1 cellular context compared by ENCODE assay signal in the genomic region with DNA sequence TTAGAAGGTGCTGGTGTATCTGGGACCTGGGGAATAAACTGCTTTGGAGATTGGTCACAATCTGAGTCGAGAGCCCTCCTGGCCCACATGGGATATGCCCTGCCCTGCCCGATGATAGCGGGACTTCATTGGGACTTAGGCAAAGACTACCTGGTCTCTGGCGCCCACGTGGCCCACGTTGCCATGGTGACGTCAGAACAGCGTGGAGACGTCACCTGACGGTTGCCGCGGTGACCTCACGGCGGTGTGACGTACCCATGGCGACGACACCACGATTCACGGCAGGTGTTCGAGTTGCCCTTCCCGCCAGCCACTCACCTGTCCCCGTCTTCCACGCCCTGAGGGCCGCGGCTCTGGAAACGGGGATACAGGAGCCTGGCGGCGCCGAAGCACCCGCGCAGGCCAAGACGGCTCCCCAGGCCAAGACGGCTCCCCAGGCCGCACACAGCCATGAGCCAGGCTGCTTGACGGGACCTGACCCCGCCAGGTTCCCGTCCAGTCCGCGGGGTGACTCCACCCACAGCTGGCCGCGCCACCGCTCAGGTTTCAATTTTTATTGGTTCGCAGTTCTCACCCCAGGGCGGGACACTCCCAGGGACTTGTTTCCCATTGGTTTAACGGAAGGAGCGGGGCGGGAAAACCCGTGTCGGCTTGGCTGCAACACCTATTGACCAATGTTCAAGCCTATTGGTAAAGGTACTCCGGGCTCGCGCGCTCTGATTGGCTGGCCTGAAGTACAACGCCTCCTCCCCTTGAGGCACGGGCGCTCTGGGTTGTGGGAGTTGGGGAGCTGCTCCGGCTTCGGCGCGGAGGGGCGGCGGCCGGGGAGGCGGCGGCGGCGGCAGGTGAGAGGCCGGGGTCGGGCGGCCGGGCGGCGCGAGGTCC.
TF ChIP-seq lines count a peak whose summit lies in the region.

A gene (minus strand): TSS at position 476 of the 885 bp plus-strand sequence. CDS start 24 bp downstream, at position 452.
A gene (plus strand): TSS at position 766 of the 885 bp plus-strand sequence. CDS start 1,029 bp downstream, outside the sequence.

TF ChIP-seq in HepG2, 621 proteins besides CTCF, POLR2A, EP300 and RAD21 (continued from another document and continues in another):
- TF ChIP-seq, protein P1, sequence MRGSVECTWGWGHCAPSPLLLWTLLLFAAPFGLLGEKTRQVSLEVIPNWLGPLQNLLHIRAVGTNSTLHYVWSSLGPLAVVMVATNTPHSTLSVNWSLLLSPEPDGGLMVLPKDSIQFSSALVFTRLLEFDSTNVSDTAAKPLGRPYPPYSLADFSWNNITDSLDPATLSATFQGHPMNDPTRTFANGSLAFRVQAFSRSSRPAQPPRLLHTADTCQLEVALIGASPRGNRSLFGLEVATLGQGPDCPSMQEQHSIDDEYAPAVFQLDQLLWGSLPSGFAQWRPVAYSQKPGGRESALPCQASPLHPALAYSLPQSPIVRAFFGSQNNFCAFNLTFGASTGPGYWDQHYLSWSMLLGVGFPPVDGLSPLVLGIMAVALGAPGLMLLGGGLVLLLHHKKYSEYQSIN (CRISPR knock-in tag; IDR thresholded peaks at IDR 0.05; ENCODE audit: borderline replicate concordance) = no peak
- TF ChIP-seq PCBP1 (IDR thresholded peaks at IDR 0.05; ENCODE audit: borderline replicate concordance, low read depth, low read length) = no peak
- peak; percentile 88; the same call in 1 of the 2 replicates for TF ChIP-seq RNF2 (conservative IDR thresholded peaks at IDR 0.05; ENCODE audit: low read depth)
- no peak for TF ChIP-seq ZNF644 (CRISPR knock-in tag; IDR thresholded peaks at IDR 0.05; ENCODE audit: low read depth)
- TF ChIP-seq, protein P2, sequence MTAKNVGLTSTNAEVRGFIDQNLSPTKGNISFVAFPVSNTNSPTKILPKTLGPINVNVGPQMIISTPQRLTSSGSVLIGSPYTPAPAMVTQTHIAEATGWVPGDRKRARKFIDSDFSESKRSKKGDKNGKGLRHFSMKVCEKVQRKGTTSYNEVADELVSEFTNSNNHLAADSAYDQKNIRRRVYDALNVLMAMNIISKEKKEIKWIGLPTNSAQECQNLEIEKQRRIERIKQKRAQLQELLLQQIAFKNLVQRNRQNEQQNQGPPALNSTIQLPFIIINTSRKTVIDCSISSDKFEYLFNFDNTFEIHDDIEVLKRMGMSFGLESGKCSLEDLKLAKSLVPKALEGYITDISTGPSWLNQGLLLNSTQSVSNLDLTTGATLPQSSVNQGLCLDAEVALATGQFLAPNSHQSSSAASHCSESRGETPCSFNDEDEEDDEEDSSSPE (CRISPR knock-in tag; IDR thresholded peaks at IDR 0.05) = peak; percentile 91
- peak; percentile 9; the same call in 1 of the 2 replicates for TF ChIP-seq ZNF12 (CRISPR knock-in tag; IDR thresholded peaks at IDR 0.05)
- no peak for TF ChIP-seq ZNF737 (CRISPR knock-in tag; IDR thresholded peaks at IDR 0.05; ENCODE audit: borderline replicate concordance)
- TF ChIP-seq, protein P3, sequence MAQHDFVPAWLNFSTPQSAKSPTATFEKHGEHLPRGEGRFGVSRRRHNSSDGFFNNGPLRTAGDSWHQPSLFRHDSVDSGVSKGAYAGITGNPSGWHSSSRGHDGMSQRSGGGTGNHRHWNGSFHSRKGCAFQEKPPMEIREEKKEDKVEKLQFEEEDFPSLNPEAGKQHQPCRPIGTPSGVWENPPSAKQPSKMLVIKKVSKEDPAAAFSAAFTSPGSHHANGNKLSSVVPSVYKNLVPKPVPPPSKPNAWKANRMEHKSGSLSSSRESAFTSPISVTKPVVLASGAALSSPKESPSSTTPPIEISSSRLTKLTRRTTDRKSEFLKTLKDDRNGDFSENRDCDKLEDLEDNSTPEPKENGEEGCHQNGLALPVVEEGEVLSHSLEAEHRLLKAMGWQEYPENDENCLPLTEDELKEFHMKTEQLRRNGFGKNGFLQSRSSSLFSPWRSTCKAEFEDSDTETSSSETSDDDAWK (CRISPR knock-in tag; IDR thresholded peaks at IDR 0.05) = no peak
- TF ChIP-seq FOXK1 (CRISPR knock-in tag; IDR thresholded peaks at IDR 0.05; ENCODE audit: borderline replicate concordance, low read depth) = peak; percentile 69; the same call in 1 of the 2 replicates
- TF ChIP-seq ELF3 (CRISPR knock-in tag; IDR thresholded peaks at IDR 0.05) = 0 out of 2 replicates have a peak, but pooled peaks have one; percentile 36
- TF ChIP-seq ZNF605 (CRISPR knock-in tag; IDR thresholded peaks at IDR 0.05) = peak; percentile 95
- no peak for TF ChIP-seq ZFP36 (IDR thresholded peaks at IDR 0.05; ENCODE audit: borderline replicate concordance, low read depth, low read length, partially characterized antibody)
- peak; percentile 94 for TF ChIP-seq ZNF772 (CRISPR knock-in tag; IDR thresholded peaks at IDR 0.05)
- TF ChIP-seq ZNF296 (CRISPR knock-in tag; conservative IDR thresholded peaks at IDR 0.05) = no peak; the same call in 1 of the 2 replicates
- TF ChIP-seq ZNF282 (IDR thresholded peaks at IDR 0.05; ENCODE audit: partially characterized antibody) = no peak
- peak; percentile 57 for TF ChIP-seq FOSL2 (CRISPR knock-in tag; IDR thresholded peaks at IDR 0.05)
- no peak for TF ChIP-seq MAFK (conservative IDR thresholded peaks at IDR 0.05 in 1 of 2, IDR thresholded peaks at IDR 0.05 in 1 of 2; ENCODE audit: low read length in 2 of 2)
- TF ChIP-seq RFXANK (CRISPR knock-in tag; IDR thresholded peaks at IDR 0.05) = peak; percentile 89
- TF ChIP-seq, protein P4, sequence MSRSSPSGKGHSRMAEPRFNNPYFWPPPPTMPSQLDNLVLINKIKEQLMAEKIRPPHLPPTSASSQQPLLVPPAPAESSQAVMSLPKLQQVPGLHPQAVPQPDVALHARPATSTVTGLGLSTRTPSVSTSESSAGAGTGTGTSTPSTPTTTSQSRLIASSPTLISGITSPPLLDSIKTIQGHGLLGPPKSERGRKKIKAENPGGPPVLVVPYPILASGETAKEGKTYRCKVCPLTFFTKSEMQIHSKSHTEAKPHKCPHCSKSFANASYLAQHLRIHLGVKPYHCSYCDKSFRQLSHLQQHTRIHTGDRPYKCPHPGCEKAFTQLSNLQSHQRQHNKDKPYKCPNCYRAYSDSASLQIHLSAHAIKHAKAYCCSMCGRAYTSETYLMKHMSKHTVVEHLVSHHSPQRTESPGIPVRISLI (CRISPR knock-in tag; IDR thresholded peaks at IDR 0.05; ENCODE audit: borderline replicate concordance) = peak; percentile 70; the same call in 1 of the 2 replicates
- peak; percentile 78 for TF ChIP-seq JUN (CRISPR knock-in tag; IDR thresholded peaks at IDR 0.05)
- TF ChIP-seq, protein P5, sequence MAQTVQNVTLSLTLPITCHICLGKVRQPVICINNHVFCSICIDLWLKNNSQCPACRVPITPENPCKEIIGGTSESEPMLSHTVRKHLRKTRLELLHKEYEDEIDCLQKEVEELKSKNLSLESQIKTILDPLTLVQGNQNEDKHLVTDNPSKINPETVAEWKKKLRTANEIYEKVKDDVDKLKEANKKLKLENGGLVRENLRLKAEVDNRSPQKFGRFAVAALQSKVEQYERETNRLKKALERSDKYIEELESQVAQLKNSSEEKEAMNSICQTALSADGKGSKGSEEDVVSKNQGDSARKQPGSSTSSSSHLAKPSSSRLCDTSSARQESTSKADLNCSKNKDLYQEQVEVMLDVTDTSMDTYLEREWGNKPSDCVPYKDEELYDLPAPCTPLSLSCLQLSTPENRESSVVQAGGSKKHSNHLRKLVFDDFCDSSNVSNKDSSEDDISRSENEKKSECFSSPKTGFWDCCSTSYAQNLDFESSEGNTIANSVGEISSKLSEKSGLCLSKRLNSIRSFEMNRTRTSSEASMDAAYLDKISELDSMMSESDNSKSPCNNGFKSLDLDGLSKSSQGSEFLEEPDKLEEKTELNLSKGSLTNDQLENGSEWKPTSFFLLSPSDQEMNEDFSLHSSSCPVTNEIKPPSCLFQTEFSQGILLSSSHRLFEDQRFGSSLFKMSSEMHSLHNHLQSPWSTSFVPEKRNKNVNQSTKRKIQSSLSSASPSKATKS (CRISPR knock-in tag; IDR thresholded peaks at IDR 0.05) = 0 out of 2 replicates have a peak, but pooled peaks have one; percentile 23
- TF ChIP-seq ZNF430 (CRISPR knock-in tag; IDR thresholded peaks at IDR 0.05) = peak; percentile 90
- TF ChIP-seq SALL1 (CRISPR knock-in tag; IDR thresholded peaks at IDR 0.05) = peak; percentile 89
- TF ChIP-seq ZBTB7A (CRISPR knock-in tag; IDR thresholded peaks at IDR 0.05) = 0 out of 2 replicates have a peak, but pooled peaks have one; percentile 19
- TF ChIP-seq MAFF (IDR thresholded peaks at IDR 0.05; ENCODE audit: low read depth, low read length) = no peak
- TF ChIP-seq HNRNPK (IDR thresholded peaks at IDR 0.05; ENCODE audit: low read depth, low read length, poor library complexity, severe bottlenecking) = no peak
- no peak for TF ChIP-seq SMARCE1 (IDR thresholded peaks at IDR 0.05; ENCODE audit: borderline replicate concordance)
- peak; percentile 90 for TF ChIP-seq SP4 (CRISPR knock-in tag; IDR thresholded peaks at IDR 0.05)
- no peak for TF ChIP-seq FOXP1 (IDR thresholded peaks at IDR 0.05)
- TF ChIP-seq FOXP1 (CRISPR knock-in tag; IDR thresholded peaks at IDR 0.05) = no peak
- TF ChIP-seq, protein P6, sequence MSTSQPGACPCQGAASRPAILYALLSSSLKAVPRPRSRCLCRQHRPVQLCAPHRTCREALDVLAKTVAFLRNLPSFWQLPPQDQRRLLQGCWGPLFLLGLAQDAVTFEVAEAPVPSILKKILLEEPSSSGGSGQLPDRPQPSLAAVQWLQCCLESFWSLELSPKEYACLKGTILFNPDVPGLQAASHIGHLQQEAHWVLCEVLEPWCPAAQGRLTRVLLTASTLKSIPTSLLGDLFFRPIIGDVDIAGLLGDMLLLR (CRISPR knock-in tag; IDR thresholded peaks at IDR 0.05) = peak; percentile 95
- TF ChIP-seq, protein P7, sequence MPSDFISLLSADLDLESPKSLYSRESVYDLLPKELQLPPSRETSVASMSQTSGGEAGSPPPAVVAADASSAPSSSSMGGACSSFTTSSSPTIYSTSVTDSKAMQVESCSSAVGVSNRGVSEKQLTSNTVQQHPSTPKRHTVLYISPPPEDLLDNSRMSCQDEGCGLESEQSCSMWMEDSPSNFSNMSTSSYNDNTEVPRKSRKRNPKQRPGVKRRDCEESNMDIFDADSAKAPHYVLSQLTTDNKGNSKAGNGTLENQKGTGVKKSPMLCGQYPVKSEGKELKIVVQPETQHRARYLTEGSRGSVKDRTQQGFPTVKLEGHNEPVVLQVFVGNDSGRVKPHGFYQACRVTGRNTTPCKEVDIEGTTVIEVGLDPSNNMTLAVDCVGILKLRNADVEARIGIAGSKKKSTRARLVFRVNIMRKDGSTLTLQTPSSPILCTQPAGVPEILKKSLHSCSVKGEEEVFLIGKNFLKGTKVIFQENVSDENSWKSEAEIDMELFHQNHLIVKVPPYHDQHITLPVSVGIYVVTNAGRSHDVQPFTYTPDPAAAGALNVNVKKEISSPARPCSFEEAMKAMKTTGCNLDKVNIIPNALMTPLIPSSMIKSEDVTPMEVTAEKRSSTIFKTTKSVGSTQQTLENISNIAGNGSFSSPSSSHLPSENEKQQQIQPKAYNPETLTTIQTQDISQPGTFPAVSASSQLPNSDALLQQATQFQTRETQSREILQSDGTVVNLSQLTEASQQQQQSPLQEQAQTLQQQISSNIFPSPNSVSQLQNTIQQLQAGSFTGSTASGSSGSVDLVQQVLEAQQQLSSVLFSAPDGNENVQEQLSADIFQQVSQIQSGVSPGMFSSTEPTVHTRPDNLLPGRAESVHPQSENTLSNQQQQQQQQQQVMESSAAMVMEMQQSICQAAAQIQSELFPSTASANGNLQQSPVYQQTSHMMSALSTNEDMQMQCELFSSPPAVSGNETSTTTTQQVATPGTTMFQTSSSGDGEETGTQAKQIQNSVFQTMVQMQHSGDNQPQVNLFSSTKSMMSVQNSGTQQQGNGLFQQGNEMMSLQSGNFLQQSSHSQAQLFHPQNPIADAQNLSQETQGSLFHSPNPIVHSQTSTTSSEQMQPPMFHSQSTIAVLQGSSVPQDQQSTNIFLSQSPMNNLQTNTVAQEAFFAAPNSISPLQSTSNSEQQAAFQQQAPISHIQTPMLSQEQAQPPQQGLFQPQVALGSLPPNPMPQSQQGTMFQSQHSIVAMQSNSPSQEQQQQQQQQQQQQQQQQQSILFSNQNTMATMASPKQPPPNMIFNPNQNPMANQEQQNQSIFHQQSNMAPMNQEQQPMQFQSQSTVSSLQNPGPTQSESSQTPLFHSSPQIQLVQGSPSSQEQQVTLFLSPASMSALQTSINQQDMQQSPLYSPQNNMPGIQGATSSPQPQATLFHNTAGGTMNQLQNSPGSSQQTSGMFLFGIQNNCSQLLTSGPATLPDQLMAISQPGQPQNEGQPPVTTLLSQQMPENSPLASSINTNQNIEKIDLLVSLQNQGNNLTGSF (CRISPR knock-in tag; IDR thresholded peaks at IDR 0.05) = peak; percentile 73; the same call in 1 of the 2 replicates
- TF ChIP-seq ZNF264 (CRISPR knock-in tag; IDR thresholded peaks at IDR 0.05) = no peak; the same call in none of the 2 replicates
- peak; percentile 94 for TF ChIP-seq ZNF619 (CRISPR knock-in tag; IDR thresholded peaks at IDR 0.05)
- no peak for TF ChIP-seq WIZ (CRISPR knock-in tag; IDR thresholded peaks at IDR 0.05)
- peak; percentile 93 for TF ChIP-seq ZNF350 (CRISPR knock-in tag; IDR thresholded peaks at IDR 0.05; ENCODE audit: borderline replicate concordance, low read depth)
- TF ChIP-seq CBX1 (IDR thresholded peaks at IDR 0.05; ENCODE audit: low read depth) = no peak
- TF ChIP-seq EEA1 (CRISPR knock-in tag; IDR thresholded peaks at IDR 0.05; ENCODE audit: borderline replicate concordance) = peak; percentile 98
- TF ChIP-seq, protein P8, sequence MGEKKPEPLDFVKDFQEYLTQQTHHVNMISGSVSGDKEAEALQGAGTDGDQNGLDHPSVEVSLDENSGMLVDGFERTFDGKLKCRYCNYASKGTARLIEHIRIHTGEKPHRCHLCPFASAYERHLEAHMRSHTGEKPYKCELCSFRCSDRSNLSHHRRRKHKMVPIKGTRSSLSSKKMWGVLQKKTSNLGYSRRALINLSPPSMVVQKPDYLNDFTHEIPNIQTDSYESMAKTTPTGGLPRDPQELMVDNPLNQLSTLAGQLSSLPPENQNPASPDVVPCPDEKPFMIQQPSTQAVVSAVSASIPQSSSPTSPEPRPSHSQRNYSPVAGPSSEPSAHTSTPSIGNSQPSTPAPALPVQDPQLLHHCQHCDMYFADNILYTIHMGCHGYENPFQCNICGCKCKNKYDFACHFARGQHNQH (CRISPR knock-in tag; IDR thresholded peaks at IDR 0.05) = peak; percentile 90
- peak; percentile 76 for TF ChIP-seq RXRA (CRISPR knock-in tag; IDR thresholded peaks at IDR 0.05)
- TF ChIP-seq PRPF4 (IDR thresholded peaks at IDR 0.05; ENCODE audit: low read depth, low read length, poor library complexity, severe bottlenecking) = no peak
- TF ChIP-seq RARA (CRISPR knock-in tag; IDR thresholded peaks at IDR 0.05) = peak; percentile 29
- no peak for TF ChIP-seq SETDB1 (CRISPR knock-in tag; IDR thresholded peaks at IDR 0.05; ENCODE audit: borderline replicate concordance)
